ENCODE assay signal across 21 cellular contexts in the genomic region with DNA sequence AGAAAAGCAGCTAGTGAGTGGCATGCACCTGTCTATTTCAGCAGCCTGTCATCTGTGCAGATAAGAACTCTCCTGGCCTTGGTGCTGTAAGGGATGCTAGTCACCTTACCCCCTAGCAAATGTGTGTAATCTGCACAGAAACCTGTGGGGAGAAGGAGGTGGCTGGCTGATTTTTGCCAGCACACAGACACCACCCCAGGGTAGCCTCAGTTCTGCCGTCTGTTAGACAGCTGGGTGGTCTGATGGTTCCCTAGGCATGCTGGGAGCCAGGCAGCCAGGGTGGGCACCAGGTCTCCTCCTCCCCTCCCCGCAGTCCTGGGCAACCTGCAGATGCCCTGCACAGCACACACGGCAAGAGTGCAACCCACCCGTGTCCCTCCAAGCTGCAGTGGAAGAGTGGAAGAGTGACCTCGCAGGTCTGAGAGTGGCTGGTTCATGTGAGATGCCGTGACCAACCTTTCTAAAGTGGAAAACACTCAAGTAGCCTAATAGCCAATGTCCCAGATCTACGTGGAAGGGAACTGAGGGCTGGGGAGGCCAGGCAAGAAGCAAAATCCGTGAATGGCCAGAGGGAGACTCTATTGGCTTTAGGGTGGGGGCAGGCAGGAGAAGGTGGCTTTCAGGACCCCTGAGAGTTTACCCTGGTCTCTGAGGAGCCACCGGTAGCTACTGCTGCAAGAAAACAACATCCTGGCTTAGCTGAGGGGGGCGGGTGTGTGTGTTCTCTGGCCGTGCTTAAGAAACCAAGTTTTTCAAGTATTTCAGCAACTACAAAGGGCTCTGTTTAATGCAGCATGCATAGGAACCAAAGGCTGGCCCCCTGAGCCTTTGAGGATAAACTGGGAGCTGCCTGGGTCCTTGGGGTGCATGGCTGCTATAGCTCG. TPM values are rescaled to one million over a fixed set of nuclear protein-coding genes. Genes with fewer than 3 reads are reported as not detected.
DNase-seq lines count a peak whose midpoint lies in the region; ATAC-seq, FAIRE-seq and TF ChIP-seq lines count a peak whose summit lies in the region.
"Had no signal": no experiment of that assay in that cellular context is flagged by ENCODE, and none has a peak within 500 bp of the region (broad histone marks: within the 10 kb centered on the region; RNA-seq: fewer than 3 reads in every experiment).

No MANE protein-coding gene starts in this region.

- H3K27me3 Mint-ChIP-seq in glutamatergic neuron (ENCODE audit: unreplicated experiment), result peaks cover 6% of the 10 kb centered on the region

- TF ChIP-seq CTCF in glutamatergic neuron (IDR thresholded peaks at IDR 0.05; ENCODE audit: partially characterized antibody, unreplicated experiment), result no peak

- DNase-seq in ELF-1 (ENCODE audit: low read depth, low spot score), result peak; percentile 45
- DNase-seq in glutamatergic neuron, result peak; percentile 32
- DNase-seq in retina, result peak; percentile 37
- no peak for DNase-seq in GM12891 (ENCODE audit: insufficient read length, low spot score)
- DNase-seq in NCI-H226, result no peak
- no peak for DNase-seq in posterior vena cava (ENCODE audit: low spot score)
- DNase-seq: BE2C; CD4-positive, alpha-beta memory T cell; DND-41; GF-D8; MV-4-11; NCI-H1417 treated with DMSO at 0.1 percent for 48 hours; NCI-H2081; NCI-H2227 treated with DMSO at 0.1 percent for 48 hours; NK-92 treated with Interleukin-12 subunit alpha and Interleukin-12 subunit beta, amount 100 ng/mL, for 24 hours; PC-9 had no signal

- H3K27ac Mint-ChIP-seq in glutamatergic neuron (ENCODE audit: unreplicated experiment), result peak overlapping the region; percentile 94
- H3K27ac Mint-ChIP-seq: IgD-negative memory B cell had no signal

- peaks cover 39% of the 10 kb centered on the region for H3K4me1 Mint-ChIP-seq in glutamatergic neuron (ENCODE audit: low read depth, unreplicated experiment)
- H3K4me1 Mint-ChIP-seq: CD4-positive, alpha-beta memory T cell; IgD-negative memory B cell had no signal

- H3K9me3 Mint-ChIP-seq in glutamatergic neuron (ENCODE audit: unreplicated experiment), result peaks cover 4% of the 10 kb centered on the region
- H3K9me3 Mint-ChIP-seq: CD4-positive, alpha-beta memory T cell had no signal

- H3K4me3 ChIP-seq in HUES6 (ENCODE audit: low read depth, low read length), result no peak overlapping the region
- H3K4me3 ChIP-seq: HAP-1, PC-9, SK-N-MC had no signal

- peak overlapping the region; percentile 23 for H3K9ac ChIP-seq in HUES6 (ENCODE audit: low read length)

- no peaks in the 10 kb centered on the region for H3K36me3 ChIP-seq in HUES6 (ENCODE audit: control insufficient read depth, insufficient read depth, low read length)
- H3K36me3 ChIP-seq: BE2C, HAP-1 had no signal

- H3K27me3 ChIP-seq in HUES6 (ENCODE audit: control insufficient read depth, insufficient read depth, low read length), result no peaks in the 10 kb centered on the region
- H3K27me3 ChIP-seq: BE2C had no signal

- H3K4me1 ChIP-seq in HUES6 (ENCODE audit: control insufficient read depth, insufficient read depth, low read length), result peaks cover 39% of the 10 kb centered on the region
- H3K4me1 ChIP-seq: BE2C had no signal

- TF ChIP-seq POLR2A in GM12891 (IDR thresholded peaks at IDR 0.05; ENCODE audit: low read depth, low read length), result no peak

- peak overlapping the region; percentile 77 for H3K4me3 Mint-ChIP-seq in glutamatergic neuron (ENCODE audit: unreplicated experiment)
- H3K4me3 Mint-ChIP-seq: CD4-positive, alpha-beta memory T cell; IgD-negative memory B cell had no signal

- H3K36me3 Mint-ChIP-seq in glutamatergic neuron (ENCODE audit: unreplicated experiment), result no peaks in the 10 kb centered on the region
- H3K36me3 Mint-ChIP-seq: CD4-positive, alpha-beta memory T cell had no signal

- ATAC-seq in HG03196 (IDR thresholded peaks at IDR 0.05; ENCODE audit: unreplicated experiment), result no peak

- intact Hi-C loops in posterior vena cava (cut with DNase I), result no loop called here

- H3K9me3 ChIP-seq in HUES6 (ENCODE audit: control insufficient read depth, insufficient read depth, low read depth, low read length), result peaks cover 13% of the 10 kb centered on the region
- H3K9me3 ChIP-seq: BE2C, HAP-1 had no signal

- FAIRE-seq in GM12891 (lab: Jason Lieb, UNC), result no peak

- peak overlapping the region; percentile 4; the same call in 1 of the 2 replicates for H3K27ac ChIP-seq in HUES6 (ENCODE audit: low read depth, low read length)
- H3K27ac ChIP-seq: PC-9, SK-N-MC had no signal

TF ChIP-seq in GM12891, 5 proteins besides CTCF, POLR2A, EP300 and RAD21:
- TF ChIP-seq SPI1 (IDR thresholded peaks at IDR 0.05; ENCODE audit: low read depth, low read length), result no peak
- no peak for TF ChIP-seq TAF1 (IDR thresholded peaks at IDR 0.05; ENCODE audit: low read depth, low read length)
- TF ChIP-seq POU2F2 (IDR thresholded peaks at IDR 0.05; ENCODE audit: low read depth, low read length), result no peak
- TF ChIP-seq PAX5 (IDR thresholded peaks at IDR 0.05; ENCODE audit: insufficient read depth, low read length, severe bottlenecking), result no peak
- TF ChIP-seq POLR2AphosphoS5 (IDR thresholded peaks at IDR 0.05; ENCODE audit: low read depth, low read length), result no peak
TF ChIP-seq in GM12891: peak in this region for 0.

RNA-seq across cellular contexts. Expression of a gene that starts 47.3 kb away (rescaled TPM):
- total RNA-seq in glutamatergic neuron (ENCODE audit: unreplicated experiment) (not detected), posterior vena cava (not detected)
- polyA plus RNA-seq in GM12891 (2012; ENCODE audit: low read depth, missing spikeins), result 0.04 TPM
- total RNA-seq: CD4-positive, alpha-beta memory T cell; PC-9 had no signal
- polyA plus RNA-seq: CD4-positive, alpha-beta memory T cell; IgD-negative memory B cell had no signal

Comparison
In these comparisons a context has a peak if more than half of its experiments do, and no peak if none do; other contexts are left out.
1. DNase-seq: peak in ELF-1 (single experiment), glutamatergic neuron (single experiment) and retina (single experiment); none in GM12891 (single experiment), NCI-H226 (single experiment) and posterior vena cava (single experiment).